ENCODE assay signal across 17 cellular contexts in genomic region chr4:76495166-76495565, GRCh38.
A peak's percentile ranks its signal among the peaks of the same experiment; 100 is the strongest.
DNase-seq lines count a peak whose midpoint lies in the region; ATAC-seq and TF ChIP-seq lines count a peak whose summit lies in the region.
"Had no signal": no experiment of that assay in that cellular context is flagged by ENCODE, and none has a peak within 500 bp of the region (broad histone marks: within the 10 kb centered on the region; RNA-seq: fewer than 3 reads in every experiment).

No MANE protein-coding gene starts in this region.

- no peak for TF ChIP-seq POLR2A in esophagus squamous epithelium (IDR thresholded peaks at IDR 0.05)

- H3K27me3 ChIP-seq in KMS-11 (ENCODE audit: insufficient read depth, low read depth): no peaks in the 10 kb centered on the region
- peaks cover 8% of the 10 kb centered on the region for H3K27me3 ChIP-seq in adipocyte (replicated peaks; ENCODE audit: control insufficient read depth, insufficient read depth, low read length)
- peaks cover 0 to 4% (median 0%) of the 10 kb centered on the region in 4 donors for H3K27me3 ChIP-seq in esophagus squamous epithelium
- H3K27me3 ChIP-seq: BLaER1 treated with 17β-estradiol and CSF1 and Interleukin-3, amounts not matched to agents 10 nM and 100 nM had no signal

- H3K4me1 Mint-ChIP-seq in activated CD8-positive, alpha-beta memory T cell treated with anti-CD3 and anti-CD28 coated beads, Interleukin-2, amount 10 ng/mL, durations not matched to agents 7 days and 5 days: no peaks in the 10 kb centered on the region
- H3K4me1 Mint-ChIP-seq: CD8-positive, alpha-beta memory T cell; GM23338 had no signal

- H3K4me3 ChIP-seq in AG10803 (ENCODE audit: low read length) (no peak overlapping the region), KMS-11 (IDR thresholded peaks at IDR 0.05; ENCODE audit: insufficient read depth, low read depth, low read length) (no peak overlapping the region), adipocyte (ENCODE audit: low read length) (no peak overlapping the region), esophagus squamous epithelium (no peak overlapping the region)
- H3K4me3 ChIP-seq: BLaER1 treated with 17β-estradiol and CSF1 and Interleukin-3, amounts not matched to agents 10 nM and 100 nM; GM23338; K562 had no signal

- peak; percentile 12 for DNase-seq in AG10803 (ENCODE audit: low read depth)
- peak; percentile 9 for DNase-seq in adipocyte (ENCODE audit: low read depth)
- DNase-seq in left lobe of liver (ENCODE audit: low spot score): peak; percentile 69
- no peak for DNase-seq in NCI-H2171 treated with DMSO at 0.1 percent for 48 hours (lab: John Stamatoyannopoulos, UW)
- DNase-seq in activated CD8-positive, alpha-beta memory T cell treated with anti-CD3 and anti-CD28 coated beads, Interleukin-2, amount 10 ng/mL, durations not matched to agents 7 days and 5 days: no peak
- DNase-seq in esophagus squamous epithelium (lab: John Stamatoyannopoulos, UW): no peak
- DNase-seq: 8988T; CD8-positive, alpha-beta memory T cell; COR-L47; DMS 273 treated with DMSO at 0.1 percent for 48 hours; HCEC 1CT had no signal

- 97% methylated on average over 2 of the region's 2 CpGs for WGBS in esophagus squamous epithelium, 2 donors

- H3K4me1 ChIP-seq in KMS-11 (ENCODE audit: low read depth, poor library complexity, severe bottlenecking): peaks cover 64% of the 10 kb centered on the region
- H3K4me1 ChIP-seq in adipocyte (ENCODE audit: control insufficient read depth, insufficient read depth, low read length): peaks cover 10% of the 10 kb centered on the region
- H3K4me1 ChIP-seq in esophagus squamous epithelium: no peaks in the 10 kb centered on the region

- no peak overlapping the region for H2AFZ ChIP-seq in KMS-11 (ENCODE audit: low read depth)
- H2AFZ ChIP-seq: GM23338 had no signal

- H3K4me3 Mint-ChIP-seq in activated CD8-positive, alpha-beta memory T cell treated with anti-CD3 and anti-CD28 coated beads, Interleukin-2, amount 10 ng/mL, durations not matched to agents 7 days and 5 days: no peak overlapping the region
- H3K4me3 Mint-ChIP-seq: B cell; CD8-positive, alpha-beta memory T cell; GM23338 had no signal

- H3K36me3 Mint-ChIP-seq in activated CD8-positive, alpha-beta memory T cell treated with anti-CD3 and anti-CD28 coated beads, Interleukin-2, amount 10 ng/mL, durations not matched to agents 7 days and 5 days: no peaks in the 10 kb centered on the region
- H3K36me3 Mint-ChIP-seq: CD8-positive, alpha-beta memory T cell had no signal

- CTCF ChIA-PET in activated CD8-positive, alpha-beta memory T cell treated with anti-CD3 and anti-CD28 coated beads, Interleukin-2, amount 10 ng/mL, durations not matched to agents 7 days and 5 days (lab: Charles Lee): interaction anchor here (1.7 kb wide), 1 partner anchor 9 kb away, joined by 5 read pairs; no protein-coding TSS in a partner anchor

- TF ChIP-seq CTCF in AG10803 (conservative IDR thresholded peaks at IDR 0.05; ENCODE audit: low read length) (no peak), KMS-11 (conservative IDR thresholded peaks at IDR 0.05; ENCODE audit: low read depth, low read length) (no peak), esophagus squamous epithelium (IDR thresholded peaks at IDR 0.05) (no peak)

- no peaks in the 10 kb centered on the region for H3K79me2 ChIP-seq in KMS-11 (ENCODE audit: insufficient read depth, low read depth)

- H3K36me3 ChIP-seq in KMS-11 (ENCODE audit: insufficient read depth) (no peaks in the 10 kb centered on the region), adipocyte (ENCODE audit: control insufficient read depth, insufficient read depth, low read length, severe bottlenecking) (no peaks in the 10 kb centered on the region), esophagus squamous epithelium (no peaks in the 10 kb centered on the region)
- H3K36me3 ChIP-seq: BLaER1 treated with 17β-estradiol and CSF1 and Interleukin-3, amounts not matched to agents 10 nM and 100 nM had no signal

- H3K27ac ChIP-seq in KMS-11: no peak overlapping the region
- no peak overlapping the region for H3K27ac ChIP-seq in esophagus squamous epithelium
- H3K27ac ChIP-seq: BLaER1 treated with 17β-estradiol and CSF1 and Interleukin-3, amounts not matched to agents 10 nM and 100 nM had no signal

- H3K27ac Mint-ChIP-seq in activated CD8-positive, alpha-beta memory T cell treated with anti-CD3 and anti-CD28 coated beads, Interleukin-2, amount 10 ng/mL, durations not matched to agents 7 days and 5 days: no peak overlapping the region
- H3K27ac Mint-ChIP-seq: B cell; CD8-positive, alpha-beta memory T cell; GM23338 had no signal

- no peaks in the 10 kb centered on the region for H3K9me3 Mint-ChIP-seq in activated CD8-positive, alpha-beta memory T cell treated with anti-CD3 and anti-CD28 coated beads, Interleukin-2, amount 10 ng/mL, durations not matched to agents 7 days and 5 days (ENCODE audit: low read depth)
- H3K9me3 Mint-ChIP-seq: CD8-positive, alpha-beta memory T cell; GM23338 had no signal

- H3K9ac ChIP-seq in KMS-11: no peak overlapping the region
- H3K9ac ChIP-seq in adipocyte (ENCODE audit: low read length): no peak overlapping the region
- H3K9ac ChIP-seq: BLaER1 treated with 17β-estradiol and CSF1 and Interleukin-3, amounts not matched to agents 10 nM and 100 nM had no signal

- H3K9me3 ChIP-seq in adipocyte (ENCODE audit: control insufficient read depth, low read length) (no peaks in the 10 kb centered on the region), esophagus squamous epithelium (no peaks in the 10 kb centered on the region)

- intact Hi-C loops in esophagus squamous epithelium (cut with DNase I): no loop called here

- H3K4me2 ChIP-seq in KMS-11: peak overlapping the region; percentile 5; the same call in 1 of the 2 replicates
- H3K4me2 ChIP-seq: BLaER1 treated with 17β-estradiol and CSF1 and Interleukin-3, amounts not matched to agents 10 nM and 100 nM; GM23338 had no signal

- H4K20me1 ChIP-seq in KMS-11 (ENCODE audit: insufficient read depth): no peaks in the 10 kb centered on the region
- H4K20me1 ChIP-seq: BLaER1 treated with 17β-estradiol and CSF1 and Interleukin-3, amounts not matched to agents 10 nM and 100 nM had no signal

- H3K27me3 Mint-ChIP-seq in activated CD8-positive, alpha-beta memory T cell treated with anti-CD3 and anti-CD28 coated beads, Interleukin-2, amount 10 ng/mL, durations not matched to agents 7 days and 5 days: peaks cover 26% of the 10 kb centered on the region
- H3K27me3 Mint-ChIP-seq: B cell had no signal

- ATAC-seq in left lobe of liver (peak; percentile 58), GM19023 (IDR thresholded peaks at IDR 0.05; ENCODE audit: unreplicated experiment) (no peak)
- no peak for ATAC-seq in activated CD8-positive, alpha-beta memory T cell treated with anti-CD3 and anti-CD28 coated beads, Interleukin-2, amount 10 ng/mL, durations not matched to agents 7 days and 5 days
- ATAC-seq: GM23338, K562 had no signal

Comparison
In these comparisons a context has a peak if more than half of its experiments do, and no peak if none do; other contexts are left out.
1. DNase-seq: peak in AG10803 (single experiment), adipocyte (single experiment) and left lobe of liver (single experiment); none in NCI-H2171 treated with DMSO at 0.1 percent for 48 hours (single experiment), activated CD8-positive, alpha-beta memory T cell treated with anti-CD3 and anti-CD28 coated beads, Interleukin-2, amount 10 ng/mL, durations not matched to agents 7 days and 5 days (single experiment) and esophagus squamous epithelium (single experiment).